ENCODE assay signal across 14 cellular contexts in genomic region chr6:129440691-129441090, GRCh38.
DNase-seq lines count a peak whose midpoint lies in the region; ATAC-seq and TF ChIP-seq lines count a peak whose summit lies in the region.
"Had no signal": no experiment of that assay in that cellular context is flagged by ENCODE, and none has a peak within 500 bp of the region (broad histone marks: within the 10 kb centered on the region; RNA-seq: fewer than 3 reads in every experiment).

No MANE protein-coding gene starts in this region.

- no peak overlapping the region for H3K27ac ChIP-seq in SK-N-SH (ENCODE audit: low read depth in 2 of 2, low read length in 1 of 2)
- H3K27ac ChIP-seq: A549 had no signal

- no peaks in the 10 kb centered on the region for H4K20me1 ChIP-seq in SK-N-SH (ENCODE audit: insufficient read depth)

- H3K36me3 ChIP-seq in SK-N-SH (replicated peaks in 1 of 2; ENCODE audit: control insufficient read depth in 1 of 2, insufficient read depth in 2 of 2, low read length in 1 of 2), result no peaks in the 10 kb centered on the region

- H2AFZ ChIP-seq in SK-N-SH (ENCODE audit: low read depth), result peak overlapping the region; percentile 88

- 0 out of 4 replicates have a peak, but pooled peaks cover 0 to 3% of the 10 kb centered on the region in 2 experiments for H3K4me1 ChIP-seq in SK-N-SH (ENCODE audit: control insufficient read depth in 1 of 2, insufficient read depth in 2 of 2, low read depth in 1 of 2, low read length in 1 of 2)
- H3K4me1 ChIP-seq: A549 had no signal

- H3K9me3 ChIP-seq in SK-N-SH, result no peaks in the 10 kb centered on the region
- H3K9me3 ChIP-seq: A549 had no signal

- TF ChIP-seq CTCF in SK-N-SH (IDR thresholded peaks at IDR 0.05) (peak; percentile 27; the same call in 1 of the 2 replicates), progenitor cell of endocrine pancreas (IDR thresholded peaks at IDR 0.05; ENCODE audit: unreplicated experiment) (no peak)

- POLR2A ChIA-PET in SK-N-SH (lab: Yijun Ruan, JAX), result no interaction called here

- no peaks in the 10 kb centered on the region for H3K9me2 ChIP-seq in SK-N-SH

- peak overlapping the region; percentile 46 for H3K27ac Mint-ChIP-seq in progenitor cell of endocrine pancreas
- H3K27ac Mint-ChIP-seq in T-helper 2 cell treated with Interferon-gamma antibody and Interleukin-4, amounts not matched to agents 5 μg/mL and 100 μg/mL, for 36 hours, result no peak overlapping the region
- H3K27ac Mint-ChIP-seq: stimulated activated naive B cell treated with anti-CD40 and anti-IgM and Interleukin-4, amounts not matched to agents 10 μg/mL and 1 μg/mL and 100 μg/mL, for 72 hours; T-cell had no signal

- no peak overlapping the region for H3K4me3 Mint-ChIP-seq in progenitor cell of endocrine pancreas (ENCODE audit: low read depth)
- no peak overlapping the region for H3K4me3 Mint-ChIP-seq in T-helper 2 cell treated with Interferon-gamma antibody and Interleukin-4, amounts not matched to agents 5 μg/mL and 100 μg/mL, for 36 hours
- H3K4me3 Mint-ChIP-seq: stimulated activated naive B cell treated with anti-CD40 and anti-IgM and Interleukin-4, amounts not matched to agents 10 μg/mL and 1 μg/mL and 100 μg/mL, for 72 hours; T-cell had no signal

- DNase-seq in NCI-H1694 (lab: John Stamatoyannopoulos, UW) (peak; percentile 1), NCI-H1694 treated with DMSO at 0.1 percent for 48 hours (lab: John Stamatoyannopoulos, UW) (no peak), SK-N-SH (no peak), fibroblast of the conjunctiva (ENCODE audit: low read depth) (peak; percentile 23), progenitor cell of endocrine pancreas (ENCODE audit: low spot score, unreplicated experiment) (no peak), ureter (ENCODE audit: low spot score) (no peak)
- DNase-seq in T-helper 2 cell treated with Interferon-gamma antibody and Interleukin-4, amounts not matched to agents 5 μg/mL and 100 μg/mL, for 36 hours (ENCODE audit: low spot score), result no peak
- DNase-seq: activated T-cell treated with anti-CD3 and anti-CD28 coated beads, Interleukin-2, amount 50 U/mL, for 48 hours; NCI-H1417 treated with DMSO at 0.1 percent for 48 hours; stimulated activated naive B cell treated with anti-CD40 and anti-IgM and Interleukin-4, amounts not matched to agents 10 μg/mL and 1 μg/mL and 100 μg/mL, for 72 hours; T-cell had no signal

- H3K9me3 Mint-ChIP-seq in progenitor cell of endocrine pancreas (ENCODE audit: low read depth), result no peaks in the 10 kb centered on the region
- H3K9me3 Mint-ChIP-seq in T-helper 2 cell treated with Interferon-gamma antibody and Interleukin-4, amounts not matched to agents 5 μg/mL and 100 μg/mL, for 36 hours, result no peaks in the 10 kb centered on the region
- H3K9me3 Mint-ChIP-seq: stimulated activated naive B cell treated with anti-CD40 and anti-IgM and Interleukin-4, amounts not matched to agents 10 μg/mL and 1 μg/mL and 100 μg/mL, for 72 hours; T-cell had no signal

- WGBS in SK-N-SH (ENCODE audit: low lambda C conversion rate), result 13% methylated on average over 8 of the region's 8 CpGs

- H3K4me1 Mint-ChIP-seq in progenitor cell of endocrine pancreas (ENCODE audit: low read depth), result peaks cover 1% of the 10 kb centered on the region
- H3K4me1 Mint-ChIP-seq in T-helper 2 cell treated with Interferon-gamma antibody and Interleukin-4, amounts not matched to agents 5 μg/mL and 100 μg/mL, for 36 hours (ENCODE audit: low read depth), result peaks cover 14% of the 10 kb centered on the region

- no peaks in the 10 kb centered on the region for H3K79me2 ChIP-seq in SK-N-SH (ENCODE audit: insufficient read depth)

- H3K36me3 Mint-ChIP-seq in progenitor cell of endocrine pancreas (ENCODE audit: insufficient read depth), result no peaks in the 10 kb centered on the region
- H3K36me3 Mint-ChIP-seq in T-helper 2 cell treated with Interferon-gamma antibody and Interleukin-4, amounts not matched to agents 5 μg/mL and 100 μg/mL, for 36 hours (ENCODE audit: low read depth), result no peaks in the 10 kb centered on the region
- H3K36me3 Mint-ChIP-seq: stimulated activated naive B cell treated with anti-CD40 and anti-IgM and Interleukin-4, amounts not matched to agents 10 μg/mL and 1 μg/mL and 100 μg/mL, for 72 hours; T-cell had no signal

- H3K27me3 Mint-ChIP-seq in progenitor cell of endocrine pancreas, result no peaks in the 10 kb centered on the region
- peaks cover 8% of the 10 kb centered on the region for H3K27me3 Mint-ChIP-seq in T-helper 2 cell treated with Interferon-gamma antibody and Interleukin-4, amounts not matched to agents 5 μg/mL and 100 μg/mL, for 36 hours (ENCODE audit: low read depth)

- TF ChIP-seq RAD21 in SK-N-SH (IDR thresholded peaks at IDR 0.05; ENCODE audit: low read length), result no peak

- H3K4me3 ChIP-seq in SK-N-SH (ENCODE audit: low read depth in 2 of 2, low read length in 1 of 2), result no peak overlapping the region
- H3K4me3 ChIP-seq: A549 had no signal

- no peak for TF ChIP-seq EP300 in SK-N-SH (IDR thresholded peaks at IDR 0.05; ENCODE audit: borderline replicate concordance in 1 of 2, low read depth in 1 of 2, low read length in 1 of 2)

- no peaks in the 10 kb centered on the region for H3K27me3 ChIP-seq in SK-N-SH (ENCODE audit: insufficient read depth)

- CTCF ChIA-PET in SK-N-SH (lab: Yijun Ruan, JAX), result interaction anchor here (1.4 kb wide), 1 partner anchor 158 kb away, joined by 3 read pairs; no protein-coding TSS in a partner anchor

- 0 out of 2 replicates have a peak overlapping the region, but pooled peaks have one; percentile 4 for H3K9ac ChIP-seq in SK-N-SH

- no peaks in the 10 kb centered on the region for H3F3A ChIP-seq in SK-N-SH (replicated peaks; ENCODE audit: insufficient read depth)

- ATAC-seq in GM19324 (IDR thresholded peaks at IDR 0.05; ENCODE audit: low FRiP score, unreplicated experiment), result no peak
- ATAC-seq: left lobe of liver; stimulated activated naive B cell treated with anti-CD40 and anti-IgM and Interleukin-4, amounts not matched to agents 10 μg/mL and 1 μg/mL and 100 μg/mL, for 72 hours; T-cell had no signal

- peak overlapping the region; percentile 47 for H3K4me2 ChIP-seq in SK-N-SH
- H3K4me2 ChIP-seq: A549 had no signal

TF ChIP-seq in SK-N-SH, 30 proteins besides CTCF, POLR2A, EP300 and RAD21:
- TF ChIP-seq NRF1 (IDR thresholded peaks at IDR 0.05; ENCODE audit: low read depth, low read length) (no peak), SMC3 (IDR thresholded peaks at IDR 0.05; ENCODE audit: low read depth, low read length) (no peak), FOSL2 (IDR thresholded peaks at IDR 0.05; ENCODE audit: borderline replicate concordance, low read depth) (no peak), GABPA (IDR thresholded peaks at IDR 0.05; ENCODE audit: low read depth) (no peak), IRF3 (IDR thresholded peaks at IDR 0.05; ENCODE audit: low read depth, low read length) (no peak), EZH2phosphoT487 (IDR thresholded peaks at IDR 0.05; ENCODE audit: borderline replicate concordance, low read depth) (no peak), TCF12 (IDR thresholded peaks at IDR 0.05) (no peak), POLR2AphosphoS5 (IDR thresholded peaks at IDR 0.05; ENCODE audit: low read depth, low read length) (no peak), NFIC (IDR thresholded peaks at IDR 0.05; ENCODE audit: borderline replicate concordance) (no peak), TAF1 (IDR thresholded peaks at IDR 0.05; ENCODE audit: borderline replicate concordance, low read depth, low read length) (no peak), FOXM1 (IDR thresholded peaks at IDR 0.05; ENCODE audit: low read depth) (no peak), GATA2 (CRISPR knock-in tag; IDR thresholded peaks at IDR 0.05) (no peak), MAX (IDR thresholded peaks at IDR 0.05; ENCODE audit: low read depth) (no peak), MEF2A (IDR thresholded peaks at IDR 0.05; ENCODE audit: borderline replicate concordance, low read depth) (no peak)

Comparison
In these comparisons a context has a peak if more than half of its experiments do, and no peak if none do; other contexts are left out.
1. DNase-seq: peak in NCI-H1694 (single experiment) and fibroblast of the conjunctiva (single experiment); none in NCI-H1694 treated with DMSO at 0.1 percent for 48 hours (single experiment), SK-N-SH (single experiment), progenitor cell of endocrine pancreas (single experiment), ureter (single experiment) and T-helper 2 cell treated with Interferon-gamma antibody and Interleukin-4, amounts not matched to agents 5 μg/mL and 100 μg/mL, for 36 hours (single experiment).